In genomic region chr18:32261003-32261402, GRCh38 we compare ENCODE assay signal across 2 cellular contexts.
TF ChIP-seq lines count a peak whose summit lies in the region.

No MANE protein-coding gene starts in this region.

TF ChIP-seq in HCT116, 20 proteins besides CTCF, POLR2A, EP300 and RAD21:
- TF ChIP-seq POLR2AphosphoS5 (IDR thresholded peaks at IDR 0.05; ENCODE audit: low read depth, low read length), result no peak
- TF ChIP-seq FOSL1 (IDR thresholded peaks at IDR 0.05; ENCODE audit: low read depth), result no peak
- no peak for TF ChIP-seq ZFX (IDR thresholded peaks at IDR 0.05)
- no peak for TF ChIP-seq SRF (IDR thresholded peaks at IDR 0.05; ENCODE audit: low read depth)
- no peak for TF ChIP-seq TCF7L2 (IDR thresholded peaks at IDR 0.05; ENCODE audit: borderline replicate concordance, extremely low read depth, insufficient read depth, insufficient read length)

TF ChIP-seq in K562, 482 proteins besides CTCF, POLR2A, EP300 and RAD21:
- TF ChIP-seq PYGO2 (tag; IDR thresholded peaks at IDR 0.05), result no peak
- TF ChIP-seq NFRKB (IDR thresholded peaks at IDR 0.05; ENCODE audit: low read depth), result no peak
- TF ChIP-seq TCFL5 (CRISPR knock-in tag; conservative IDR thresholded peaks at IDR 0.05), result no peak
- TF ChIP-seq HDAC3 (IDR thresholded peaks at IDR 0.05; ENCODE audit: borderline replicate concordance, partially characterized antibody), result no peak
- no peak for TF ChIP-seq REST (CRISPR knock-in tag; IDR thresholded peaks at IDR 0.05; ENCODE audit: low read depth)
- TF ChIP-seq ARID4B (CRISPR knock-in tag; IDR thresholded peaks at IDR 0.05), result no peak
- TF ChIP-seq SMARCA4 (IDR thresholded peaks at IDR 0.05), result no peak
